ENCODE assay signal across 11 cellular contexts in the genomic region with DNA sequence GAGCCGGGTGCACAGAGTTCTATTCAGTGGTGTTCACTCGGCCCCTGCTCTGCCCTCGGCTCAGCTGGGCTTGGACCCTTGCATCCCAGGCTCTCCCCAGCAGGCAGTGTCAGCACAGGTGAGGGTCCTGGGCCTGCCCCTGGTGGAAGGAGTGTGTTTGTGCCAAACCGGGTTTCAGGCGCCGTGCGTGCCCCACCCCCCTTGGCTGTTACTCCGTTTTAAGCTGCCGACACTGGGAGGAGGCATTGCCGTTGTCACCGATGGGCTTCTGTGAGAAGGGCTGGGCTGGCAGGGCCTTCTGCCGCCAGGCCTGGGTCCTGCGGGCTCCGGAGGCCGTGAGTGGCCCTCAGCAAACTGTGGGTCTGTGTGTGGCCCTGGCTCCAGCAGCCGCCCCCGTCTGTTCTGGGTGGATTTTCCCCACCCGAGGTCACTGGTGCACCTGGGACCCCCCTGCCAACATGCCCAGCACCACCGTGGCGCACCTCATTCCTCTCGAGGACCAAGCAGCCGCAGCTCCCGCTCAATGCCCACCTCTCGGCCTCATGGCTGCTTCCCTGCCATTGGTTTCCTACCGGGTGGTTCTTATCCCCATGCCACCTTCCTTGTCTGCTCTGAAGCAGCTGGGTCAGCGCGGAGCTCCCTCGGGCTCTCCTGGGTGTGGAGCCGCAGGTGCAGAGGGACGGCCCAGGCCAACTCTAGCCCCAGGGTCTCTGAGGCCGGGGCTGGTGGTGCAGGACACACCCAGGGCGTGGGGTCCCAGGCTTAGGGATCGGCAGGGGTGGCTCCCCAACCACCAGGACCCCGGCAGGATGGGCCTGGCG. TPM values are rescaled to one million over a fixed set of nuclear protein-coding genes. Genes with fewer than 3 reads are reported as not detected.
DNase-seq lines count a peak whose midpoint lies in the region; ATAC-seq and TF ChIP-seq lines count a peak whose summit lies in the region.
"Had no signal": no experiment of that assay in that cellular context is flagged by ENCODE, and none has a peak within 500 bp of the region (broad histone marks: within the 10 kb centered on the region; RNA-seq: fewer than 3 reads in every experiment).

No MANE protein-coding gene starts in this region.

- H3F3A ChIP-seq in smooth muscle cell (ENCODE audit: low read depth): peaks cover 22% of the 10 kb centered on the region

- H3K9me3 ChIP-seq in duodenal mucosa (ENCODE audit: control insufficient read depth in 1 of 2, low read length in 2 of 2) (no peaks in the 10 kb centered on the region), smooth muscle cell (replicated peaks; ENCODE audit: low read depth) (no peaks in the 10 kb centered on the region)

- peak; percentile 35 for DNase-seq in activated CD8-positive, alpha-beta T cell treated with anti-CD3 and anti-CD28 coated beads, Interleukin-2, amount 10 ng/mL, durations not matched to agents 7 days and 5 days
- no peak for DNase-seq in activated CD8-positive, alpha-beta T cell treated with anti-CD3 and anti-CD28 coated beads for 36 hours
- peak; percentile 60 for DNase-seq in NCI-H146 (lab: John Stamatoyannopoulos, UW)
- DNase-seq in smooth muscle cell (lab: John Stamatoyannopoulos, UW; ENCODE audit: unreplicated experiment): no peak
- no peak for DNase-seq in NCI-H1048 (lab: John Stamatoyannopoulos, UW)
- DNase-seq: effector memory CD8-positive, alpha-beta T cell had no signal

- peaks cover 18 to 21% of the 10 kb centered on the region in 2 donors for H3K27me3 ChIP-seq in duodenal mucosa (ENCODE audit: control insufficient read depth in 1 of 2, insufficient read depth in 2 of 2, low read length in 2 of 2)
- H3K27me3 ChIP-seq in smooth muscle cell (ENCODE audit: low read depth): no peaks in the 10 kb centered on the region

- H3K4me3 ChIP-seq in duodenal mucosa (ENCODE audit: low read depth in 1 of 2, low read length in 2 of 2) (no peak overlapping the region), smooth muscle cell (no peak overlapping the region)

- peak overlapping the region; percentile 87 for H3K27ac Mint-ChIP-seq in activated CD8-positive, alpha-beta T cell treated with anti-CD3 and anti-CD28 coated beads, Interleukin-2, amount 10 ng/mL, durations not matched to agents 7 days and 5 days
- no peak overlapping the region for H3K27ac Mint-ChIP-seq in activated CD8-positive, alpha-beta T cell treated with anti-CD3 and anti-CD28 coated beads for 36 hours
- H3K27ac Mint-ChIP-seq: CD4-positive, CD25-positive, alpha-beta regulatory T cell had no signal

- CTCF ChIA-PET in activated CD8-positive, alpha-beta T cell treated with anti-CD3 and anti-CD28 coated beads, Interleukin-2, amount 10 ng/mL, durations not matched to agents 7 days and 5 days (lab: Charles Lee): interaction anchor here (0.9 to 1.2 kb wide), 2 partner anchors 19 to 33 kb away, joined by 3 to 4 read pairs; no protein-coding TSS in a partner anchor
- CTCF ChIA-PET in activated CD8-positive, alpha-beta T cell treated with anti-CD3 and anti-CD28 coated beads for 36 hours (lab: Charles Lee): interaction anchor here (1.2 to 1.3 kb wide), 2 partner anchors 20 to 82 kb away, joined by 3 read pairs; no protein-coding TSS in a partner anchor

- H3K36me3 Mint-ChIP-seq in activated CD8-positive, alpha-beta T cell treated with anti-CD3 and anti-CD28 coated beads, Interleukin-2, amount 10 ng/mL, durations not matched to agents 7 days and 5 days (ENCODE audit: low read depth): peaks cover 51% of the 10 kb centered on the region
- peaks cover 36% of the 10 kb centered on the region for H3K36me3 Mint-ChIP-seq in activated CD8-positive, alpha-beta T cell treated with anti-CD3 and anti-CD28 coated beads for 36 hours (ENCODE audit: low read depth)
- H3K36me3 Mint-ChIP-seq: CD4-positive, CD25-positive, alpha-beta regulatory T cell; IgD-negative memory B cell had no signal

- H3K79me2 ChIP-seq in smooth muscle cell (ENCODE audit: low read depth): no peaks in the 10 kb centered on the region

- peak overlapping the region; percentile 62 for H3K4me2 ChIP-seq in smooth muscle cell

- H3K4me1 ChIP-seq in duodenal mucosa (ENCODE audit: control insufficient read depth in 1 of 2, insufficient read depth in 2 of 2, low read length in 2 of 2) (peaks cover 21 to 29% of the 10 kb centered on the region in 2 donors), smooth muscle cell (ENCODE audit: low read depth) (peaks cover 18% of the 10 kb centered on the region)

- H3K36me3 ChIP-seq in duodenal mucosa (ENCODE audit: control insufficient read depth in 1 of 2, insufficient read depth in 2 of 2, low read length in 2 of 2) (no peaks in the 10 kb centered on the region), smooth muscle cell (ENCODE audit: low read depth) (no peaks in the 10 kb centered on the region)

- POLR2A ChIA-PET in activated CD8-positive, alpha-beta T cell treated with anti-CD3 and anti-CD28 coated beads, Interleukin-2, amount 10 ng/mL, durations not matched to agents 7 days and 5 days (lab: Charles Lee): interaction anchor here (1.5 kb wide), 1 partner anchor 25 kb away, joined by 5 read pairs; no protein-coding TSS in a partner anchor
- POLR2A ChIA-PET in activated CD8-positive, alpha-beta T cell treated with anti-CD3 and anti-CD28 coated beads for 36 hours (lab: Charles Lee): interaction anchor here (0.6 to 1.6 kb wide), 5 partner anchors 13 to 128 kb away, joined by 3 to 7 read pairs (median 4); partner anchors contain the start of gene AHRR

- intact Hi-C loops in activated CD8-positive, alpha-beta T cell treated with anti-CD3 and anti-CD28 coated beads for 36 hours (cut with micrococcal nuclease): loop anchor here (10.0 kb wide), 1 partner anchor 54 kb away; no protein-coding TSS in a partner anchor

- H3K27ac ChIP-seq in duodenal mucosa (ENCODE audit: low read depth, low read length) (peak overlapping the region; percentile 62), smooth muscle cell (ENCODE audit: low read depth) (peak overlapping the region; percentile 100)

- H2AFZ ChIP-seq in smooth muscle cell (ENCODE audit: low read depth): no peak overlapping the region

- no peaks in the 10 kb centered on the region for H3K27me3 Mint-ChIP-seq in activated CD8-positive, alpha-beta T cell treated with anti-CD3 and anti-CD28 coated beads, Interleukin-2, amount 10 ng/mL, durations not matched to agents 7 days and 5 days (ENCODE audit: low read depth)
- peaks cover 6% of the 10 kb centered on the region for H3K27me3 Mint-ChIP-seq in activated CD8-positive, alpha-beta T cell treated with anti-CD3 and anti-CD28 coated beads for 36 hours

- peaks cover 68% of the 10 kb centered on the region for H3K4me1 Mint-ChIP-seq in activated CD8-positive, alpha-beta T cell treated with anti-CD3 and anti-CD28 coated beads, Interleukin-2, amount 10 ng/mL, durations not matched to agents 7 days and 5 days (ENCODE audit: low read depth)
- H3K4me1 Mint-ChIP-seq in activated CD8-positive, alpha-beta T cell treated with anti-CD3 and anti-CD28 coated beads for 36 hours (ENCODE audit: low read depth): peaks cover 36% of the 10 kb centered on the region

- H3K4me3 Mint-ChIP-seq in activated CD8-positive, alpha-beta T cell treated with anti-CD3 and anti-CD28 coated beads, Interleukin-2, amount 10 ng/mL, durations not matched to agents 7 days and 5 days: no peak overlapping the region
- H3K4me3 Mint-ChIP-seq in activated CD8-positive, alpha-beta T cell treated with anti-CD3 and anti-CD28 coated beads for 36 hours: no peak overlapping the region
- H3K4me3 Mint-ChIP-seq: CD4-positive, CD25-positive, alpha-beta regulatory T cell; effector memory CD8-positive, alpha-beta T cell had no signal

- no peaks in the 10 kb centered on the region for H3K9me3 Mint-ChIP-seq in activated CD8-positive, alpha-beta T cell treated with anti-CD3 and anti-CD28 coated beads, Interleukin-2, amount 10 ng/mL, durations not matched to agents 7 days and 5 days (ENCODE audit: insufficient read depth)
- H3K9me3 Mint-ChIP-seq in activated CD8-positive, alpha-beta T cell treated with anti-CD3 and anti-CD28 coated beads for 36 hours: no peaks in the 10 kb centered on the region
- H3K9me3 Mint-ChIP-seq: CD4-positive, CD25-positive, alpha-beta regulatory T cell; effector memory CD8-positive, alpha-beta T cell had no signal

- H3K9ac ChIP-seq in duodenal mucosa (ENCODE audit: low read depth in 1 of 2, low read length in 2 of 2): peak overlapping the region in 1 of 2 donors; percentile 32
- peak overlapping the region; percentile 99 for H3K9ac ChIP-seq in smooth muscle cell (ENCODE audit: low read depth)

- H4K20me1 ChIP-seq in smooth muscle cell (ENCODE audit: low read depth): no peaks in the 10 kb centered on the region

- TF ChIP-seq CTCF in activated CD8-positive, alpha-beta T cell treated with anti-CD3 and anti-CD28 coated beads for 36 hours (IDR thresholded peaks at IDR 0.05): no peak
- no peak for TF ChIP-seq CTCF in smooth muscle cell (IDR thresholded peaks at IDR 0.05; ENCODE audit: borderline replicate concordance, insufficient read depth, poor library complexity, severe bottlenecking)

- no peak for ATAC-seq in activated CD8-positive, alpha-beta T cell treated with anti-CD3 and anti-CD28 coated beads, Interleukin-2, amount 10 ng/mL, durations not matched to agents 7 days and 5 days
- ATAC-seq in activated CD8-positive, alpha-beta T cell treated with anti-CD3 and anti-CD28 coated beads for 36 hours: no peak
- ATAC-seq in HG03378 (IDR thresholded peaks at IDR 0.05; ENCODE audit: unreplicated experiment) (no peak), HG02973 (IDR thresholded peaks at IDR 0.05; ENCODE audit: unreplicated experiment) (no peak)
- ATAC-seq: effector memory CD8-positive, alpha-beta T cell had no signal

- WGBS in smooth muscle cell (ENCODE audit: low lambda C conversion rate): 93% methylated on average over 35 of the region's 35 CpGs

RNA-seq across cellular contexts. Expression of gene EXOC3, which starts 44.3 kb away (rescaled TPM):
- 10 to 100 TPM; 62.2 to 62.3 TPM for total RNA-seq in activated CD8-positive, alpha-beta T cell treated with anti-CD3 and anti-CD28 coated beads, Interleukin-2, amount 10 ng/mL, durations not matched to agents 7 days and 5 days
- total RNA-seq in activated CD8-positive, alpha-beta T cell treated with anti-CD3 and anti-CD28 coated beads for 36 hours: 10 to 100 TPM; 65.9 to 67.6 TPM
- 22.6 and 30.5 TPM in 2 replicates for total RNA-seq in smooth muscle cell
- polyA plus RNA-seq in smooth muscle cell: 22.9 and 23.6 TPM in 2 replicates

Comparison
In these comparisons a context has a peak if more than half of its experiments do, and no peak if none do; other contexts are left out.
1. DNase-seq: peak in activated CD8-positive, alpha-beta T cell treated with anti-CD3 and anti-CD28 coated beads, Interleukin-2, amount 10 ng/mL, durations not matched to agents 7 days and 5 days (single experiment) and NCI-H146 (single experiment); none in activated CD8-positive, alpha-beta T cell treated with anti-CD3 and anti-CD28 coated beads for 36 hours (single experiment), smooth muscle cell (single experiment) and NCI-H1048 (single experiment).